Comparison of ENCODE assay signal across 26 cellular contexts in the genomic region with DNA sequence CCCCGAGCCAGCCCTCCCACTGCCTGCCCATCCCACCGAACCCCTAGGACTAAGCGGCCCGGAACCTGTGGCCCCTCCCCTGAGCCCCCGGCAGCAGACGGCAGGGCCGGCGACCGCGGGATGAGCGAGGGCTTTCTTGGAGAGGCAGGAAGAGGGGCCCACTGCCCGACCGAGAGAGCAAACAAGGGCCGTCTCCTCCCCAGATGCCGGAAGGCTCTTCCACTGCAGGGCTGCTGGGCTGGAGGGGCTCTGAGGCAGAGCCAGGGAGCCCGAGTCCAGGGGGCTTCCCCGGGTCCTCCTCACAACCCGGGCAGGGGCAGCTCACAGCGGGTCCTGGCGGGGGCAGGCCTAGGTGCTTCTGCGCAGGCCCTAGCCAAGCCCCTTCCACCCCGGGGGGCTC. TPM values are rescaled to one million over a fixed set of nuclear protein-coding genes. Genes with fewer than 3 reads are reported as not detected.
"Had no signal": no experiment of that assay in that cellular context is flagged by ENCODE, and none has a peak within 500 bp of the region (broad histone marks: within the 10 kb centered on the region; RNA-seq: fewer than 3 reads in every experiment).

No MANE protein-coding gene starts in this region.

- H3K27me3 Mint-ChIP-seq: naive thymus-derived CD8-positive, alpha-beta T cell; progenitor cell of endocrine pancreas; stimulated activated naive CD8-positive, alpha-beta T cell treated with anti-CD3 and anti-CD28 coated beads, Interleukin-15, Interleukin-2, amounts not matched to agents 100 ng/mL and 50 ng/mL, for 24 hours had no signal

- H3K4me1 ChIP-seq: colonic mucosa, pancreas, uterus had no signal

- DNase-seq: colonic mucosa; dermis blood vessel endothelial cell; foreskin melanocyte; heart left ventricle; hippocampal formation; kidney glomerular epithelial cell; mammary epithelial cell; naive thymus-derived CD8-positive, alpha-beta T cell; nucleus accumbens; spleen; stimulated activated CD4-positive, alpha-beta T cell treated with anti-CD3 and anti-CD28 coated beads, Interleukin-15, amount 100 ng/mL, for 24 hours; stimulated activated CD4-positive, alpha-beta T cell treated with anti-CD3 and anti-CD28 coated beads, Interleukin-1b, Interleukin-23, amount 100 ng/mL, for 48 hours; stimulated activated CD4-positive, alpha-beta T cell treated with anti-CD3 and anti-CD28 coated beads, Interleukin-4, amount 100 ng/mL, for 24 hours; tibial artery; uterus had no signal

- H3K27ac Mint-ChIP-seq: progenitor cell of endocrine pancreas; stimulated activated memory B cell treated with anti-CD40 and anti-IgM and Interleukin-4, amounts not matched to agents 10 μg/mL and 1 μg/mL and 100 μg/mL, for 72 hours; stimulated activated naive CD8-positive, alpha-beta T cell treated with anti-CD3 and anti-CD28 coated beads, Interleukin-15, Interleukin-2, amounts not matched to agents 100 ng/mL and 50 ng/mL, for 24 hours had no signal

- H3K27ac ChIP-seq: colonic mucosa, pancreas, tibial artery, upper lobe of left lung, uterus had no signal

- H3K27me3 ChIP-seq: colonic mucosa, heart left ventricle, pancreas, upper lobe of left lung, uterus had no signal

- H3K4me3 ChIP-seq: colonic mucosa, pancreas, tibial artery, uterus had no signal

- H3K36me3 ChIP-seq: colonic mucosa, heart left ventricle, pancreas, upper lobe of left lung, uterus had no signal

- ATAC-seq: heart left ventricle; pancreas; sciatic nerve; stimulated activated memory B cell treated with anti-CD40 and anti-IgM and Interleukin-4, amounts not matched to agents 10 μg/mL and 1 μg/mL and 100 μg/mL, for 72 hours had no signal

- H3K36me3 Mint-ChIP-seq: naive thymus-derived CD8-positive, alpha-beta T cell had no signal

- H3K9me3 Mint-ChIP-seq: naive thymus-derived CD8-positive, alpha-beta T cell; stimulated activated memory B cell treated with anti-CD40 and anti-IgM and Interleukin-4, amounts not matched to agents 10 μg/mL and 1 μg/mL and 100 μg/mL, for 72 hours; stimulated activated naive CD8-positive, alpha-beta T cell treated with anti-CD3 and anti-CD28 coated beads, Interleukin-15, Interleukin-2, amounts not matched to agents 100 ng/mL and 50 ng/mL, for 24 hours had no signal

- H3K4me3 Mint-ChIP-seq: stimulated activated memory B cell treated with anti-CD40 and anti-IgM and Interleukin-4, amounts not matched to agents 10 μg/mL and 1 μg/mL and 100 μg/mL, for 72 hours; stimulated activated naive CD8-positive, alpha-beta T cell treated with anti-CD3 and anti-CD28 coated beads, Interleukin-15, Interleukin-2, amounts not matched to agents 100 ng/mL and 50 ng/mL, for 24 hours had no signal

- H3K9me3 ChIP-seq: colonic mucosa, heart left ventricle, pancreas, spleen, tibial artery, upper lobe of left lung, uterus had no signal

RNA-seq across cellular contexts. Expression of gene PERCC1, which starts 2.9 kb away (rescaled TPM):
- total RNA-seq: dermis blood vessel endothelial cell, lower leg skin, sciatic nerve, skeletal muscle tissue, temporal lobe, uterus had no signal
- polyA plus RNA-seq: esophagus, mammary epithelial cell, neural cell, pancreas had no signal

RNA-seq across cellular contexts. Expression of gene CCDC154, which starts 10.6 kb away (rescaled TPM):
- polyA plus RNA-seq: mammary epithelial cell; naive thymus-derived CD8-positive, alpha-beta T cell had no signal
